In genomic region chr17:49381033-49381432, GRCh38 we compare ENCODE assay signal across 16 cellular contexts.
"Had no signal": no experiment of that assay in that cellular context is flagged by ENCODE, and none has a peak within 500 bp of the region (broad histone marks: within the 10 kb centered on the region; RNA-seq: fewer than 3 reads in every experiment).

No MANE protein-coding gene starts in this region.

- H3K4me1 ChIP-seq: adrenal gland, colonic mucosa, psoas muscle, vagina had no signal

- H3K27ac ChIP-seq: adrenal gland, colonic mucosa, psoas muscle, thoracic aorta, vagina had no signal

- H3K9me3 ChIP-seq: adrenal gland, colonic mucosa, psoas muscle, thoracic aorta, vagina had no signal

- H3K27me3 ChIP-seq: adrenal gland, colonic mucosa, vagina had no signal

- DNase-seq: activated CD4-positive, alpha-beta T cell treated with anti-CD3 and anti-CD28 coated beads for 4 hours; activated CD8-positive, alpha-beta memory T cell treated with anti-CD3 and anti-CD28 coated beads, Interleukin-2, amount 50 U/mL, for 4 hours; activated CD8-positive, alpha-beta T cell treated with anti-CD3 and anti-CD28 coated beads for 36 hours; activated effector memory CD4-positive, alpha-beta T cell treated with anti-CD3 and anti-CD28 coated beads, Interleukin-2, amount 50 U/mL, for 16 hours; activated T-cell treated with anti-CD3 and anti-CD28 coated beads, Interleukin-2, amount 50 U/mL, for 48 hours; caudate nucleus; colonic mucosa; left colon; mesendoderm; psoas muscle; stimulated activated CD4-positive, alpha-beta T cell treated with anti-CD3 and anti-CD28 coated beads, Interleukin-1b, Interleukin-23, amount 100 ng/mL, for 48 hours had no signal

- ATAC-seq: activated CD8-positive, alpha-beta T cell treated with anti-CD3 and anti-CD28 coated beads for 36 hours; esophagus mucosa; left colon; psoas muscle; sciatic nerve had no signal

- H3K4me3 ChIP-seq: adrenal gland, colonic mucosa, psoas muscle, thoracic aorta, vagina had no signal

- H3K36me3 ChIP-seq: adrenal gland, colonic mucosa, thoracic aorta, vagina had no signal
